1 cellular context compared by ENCODE assay signal in the genomic region with DNA sequence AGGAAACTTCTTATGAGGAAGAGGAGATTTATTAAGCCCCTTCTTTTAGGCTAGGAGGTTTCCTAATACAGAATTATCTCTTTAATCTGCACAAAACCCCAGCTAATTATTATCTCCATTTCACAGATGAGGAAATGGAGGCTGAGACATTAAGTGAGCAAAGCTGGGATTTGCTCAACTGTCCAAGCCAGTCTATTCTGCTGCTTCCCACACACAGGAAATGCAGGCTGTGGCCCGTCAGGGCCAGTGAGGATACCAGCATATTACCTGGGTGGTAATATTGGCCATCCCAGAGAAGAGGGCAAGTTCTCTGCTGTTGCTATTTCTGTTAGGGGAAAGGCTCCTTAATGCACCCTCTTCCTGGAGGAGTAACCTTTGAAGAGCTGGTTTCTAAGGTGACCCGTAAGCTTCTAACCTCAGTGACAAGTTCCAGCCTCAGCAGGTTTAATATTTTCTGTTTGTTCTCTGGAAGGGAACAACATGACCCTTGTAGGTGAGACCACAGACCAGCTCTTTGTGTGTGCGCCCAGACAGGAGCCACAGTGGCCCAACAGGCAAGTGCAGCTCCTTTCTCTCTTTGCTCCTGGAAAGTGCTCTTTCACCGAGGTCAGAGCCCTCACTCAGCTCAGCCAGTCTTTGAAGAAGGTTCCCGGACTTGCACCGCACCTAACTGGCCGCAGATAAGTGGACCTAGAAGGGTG.
TF ChIP-seq lines count a peak whose summit lies in the region.

No MANE protein-coding gene starts in this region.

TF ChIP-seq in HepG2, 621 proteins besides CTCF, POLR2A, EP300 and RAD21 (continued from another document):
- TF ChIP-seq FIP1L1 (IDR thresholded peaks at IDR 0.05; ENCODE audit: borderline replicate concordance, insufficient read depth, low read depth, low read length): no peak
- TF ChIP-seq ZNF205 (CRISPR knock-in tag; IDR thresholded peaks at IDR 0.05): peak; percentile 98
- TF ChIP-seq, protein P1, sequence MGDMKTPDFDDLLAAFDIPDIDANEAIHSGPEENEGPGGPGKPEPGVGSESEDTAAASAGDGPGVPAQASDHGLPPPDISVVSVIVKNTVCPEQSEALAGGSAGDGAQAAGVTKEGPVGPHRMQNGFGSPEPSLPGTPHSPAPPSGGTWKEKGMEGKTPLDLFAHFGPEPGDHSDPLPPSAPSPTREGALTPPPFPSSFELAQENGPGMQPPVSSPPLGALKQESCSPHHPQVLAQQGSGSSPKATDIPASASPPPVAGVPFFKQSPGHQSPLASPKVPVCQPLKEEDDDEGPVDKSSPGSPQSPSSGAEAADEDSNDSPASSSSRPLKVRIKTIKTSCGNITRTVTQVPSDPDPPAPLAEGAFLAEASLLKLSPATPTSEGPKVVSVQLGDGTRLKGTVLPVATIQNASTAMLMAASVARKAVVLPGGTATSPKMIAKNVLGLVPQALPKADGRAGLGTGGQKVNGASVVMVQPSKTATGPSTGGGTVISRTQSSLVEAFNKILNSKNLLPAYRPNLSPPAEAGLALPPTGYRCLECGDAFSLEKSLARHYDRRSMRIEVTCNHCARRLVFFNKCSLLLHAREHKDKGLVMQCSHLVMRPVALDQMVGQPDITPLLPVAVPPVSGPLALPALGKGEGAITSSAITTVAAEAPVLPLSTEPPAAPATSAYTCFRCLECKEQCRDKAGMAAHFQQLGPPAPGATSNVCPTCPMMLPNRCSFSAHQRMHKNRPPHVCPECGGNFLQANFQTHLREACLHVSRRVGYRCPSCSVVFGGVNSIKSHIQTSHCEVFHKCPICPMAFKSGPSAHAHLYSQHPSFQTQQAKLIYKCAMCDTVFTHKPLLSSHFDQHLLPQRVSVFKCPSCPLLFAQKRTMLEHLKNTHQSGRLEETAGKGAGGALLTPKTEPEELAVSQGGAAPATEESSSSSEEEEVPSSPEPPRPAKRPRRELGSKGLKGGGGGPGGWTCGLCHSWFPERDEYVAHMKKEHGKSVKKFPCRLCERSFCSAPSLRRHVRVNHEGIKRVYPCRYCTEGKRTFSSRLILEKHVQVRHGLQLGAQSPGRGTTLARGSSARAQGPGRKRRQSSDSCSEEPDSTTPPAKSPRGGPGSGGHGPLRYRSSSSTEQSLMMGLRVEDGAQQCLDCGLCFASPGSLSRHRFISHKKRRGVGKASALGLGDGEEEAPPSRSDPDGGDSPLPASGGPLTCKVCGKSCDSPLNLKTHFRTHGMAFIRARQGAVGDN (CRISPR knock-in tag; IDR thresholded peaks at IDR 0.05): 0 out of 2 replicates have a peak, but pooled peaks have one; percentile 19
- 0 out of 2 replicates have a peak, but pooled peaks have one; percentile 19 for TF ChIP-seq ZNF317 (CRISPR knock-in tag; IDR thresholded peaks at IDR 0.05)
- no peak for TF ChIP-seq SPEN (CRISPR knock-in tag; IDR thresholded peaks at IDR 0.05; ENCODE audit: low read depth)
- TF ChIP-seq, protein P2, sequence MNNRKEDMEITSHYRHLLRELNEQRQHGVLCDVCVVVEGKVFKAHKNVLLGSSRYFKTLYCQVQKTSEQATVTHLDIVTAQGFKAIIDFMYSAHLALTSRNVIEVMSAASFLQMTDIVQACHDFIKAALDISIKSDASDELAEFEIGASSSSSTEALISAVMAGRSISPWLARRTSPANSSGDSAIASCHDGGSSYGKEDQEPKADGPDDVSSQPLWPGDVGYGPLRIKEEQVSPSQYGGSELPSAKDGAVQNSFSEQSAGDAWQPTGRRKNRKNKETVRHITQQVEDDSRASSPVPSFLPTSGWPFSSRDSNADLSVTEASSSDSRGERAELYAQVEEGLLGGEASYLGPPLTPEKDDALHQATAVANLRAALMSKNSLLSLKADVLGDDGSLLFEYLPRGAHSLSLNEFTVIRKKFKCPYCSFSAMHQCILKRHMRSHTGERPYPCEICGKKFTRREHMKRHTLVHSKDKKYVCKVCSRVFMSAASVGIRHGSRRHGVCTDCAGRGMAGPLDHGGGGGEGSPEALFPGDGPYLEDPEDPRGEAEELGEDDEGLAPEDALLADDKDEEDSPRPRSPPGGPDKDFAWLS (CRISPR knock-in tag; IDR thresholded peaks at IDR 0.05; ENCODE audit: borderline replicate concordance): no peak
- 0 out of 2 replicates have a peak, but pooled peaks have one; percentile 12 for TF ChIP-seq NR2F6 (IDR thresholded peaks at IDR 0.05)
- no peak for TF ChIP-seq NR2F6 (CRISPR knock-in tag; IDR thresholded peaks at IDR 0.05)
- no peak for TF ChIP-seq NFATC3 (CRISPR knock-in tag; IDR thresholded peaks at IDR 0.05)
- TF ChIP-seq, protein P3, sequence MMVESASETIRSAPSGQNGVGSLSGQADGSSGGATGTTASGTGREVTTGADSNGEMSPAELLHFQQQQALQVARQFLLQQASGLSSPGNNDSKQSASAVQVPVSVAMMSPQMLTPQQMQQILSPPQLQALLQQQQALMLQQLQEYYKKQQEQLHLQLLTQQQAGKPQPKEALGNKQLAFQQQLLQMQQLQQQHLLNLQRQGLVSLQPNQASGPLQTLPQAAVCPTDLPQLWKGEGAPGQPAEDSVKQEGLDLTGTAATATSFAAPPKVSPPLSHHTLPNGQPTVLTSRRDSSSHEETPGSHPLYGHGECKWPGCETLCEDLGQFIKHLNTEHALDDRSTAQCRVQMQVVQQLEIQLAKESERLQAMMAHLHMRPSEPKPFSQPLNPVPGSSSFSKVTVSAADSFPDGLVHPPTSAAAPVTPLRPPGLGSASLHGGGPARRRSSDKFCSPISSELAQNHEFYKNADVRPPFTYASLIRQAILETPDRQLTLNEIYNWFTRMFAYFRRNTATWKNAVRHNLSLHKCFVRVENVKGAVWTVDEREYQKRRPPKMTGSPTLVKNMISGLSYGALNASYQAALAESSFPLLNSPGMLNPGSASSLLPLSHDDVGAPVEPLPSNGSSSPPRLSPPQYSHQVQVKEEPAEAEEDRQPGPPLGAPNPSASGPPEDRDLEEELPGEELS (CRISPR knock-in tag; IDR thresholded peaks at IDR 0.05): peak; percentile 24; the same call in 1 of the 2 replicates
- TF ChIP-seq, protein P4, sequence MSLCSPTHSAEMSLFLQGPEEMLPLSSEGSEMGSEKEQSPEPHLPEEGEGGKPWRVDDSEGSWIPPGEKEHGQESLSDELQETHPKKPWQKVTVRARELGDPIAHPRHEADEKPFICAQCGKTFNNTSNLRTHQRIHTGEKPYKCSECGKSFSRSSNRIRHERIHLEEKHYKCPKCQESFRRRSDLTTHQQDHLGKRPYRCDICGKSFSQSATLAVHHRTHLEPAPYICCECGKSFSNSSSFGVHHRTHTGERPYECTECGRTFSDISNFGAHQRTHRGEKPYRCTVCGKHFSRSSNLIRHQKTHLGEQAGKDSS (CRISPR knock-in tag; IDR thresholded peaks at IDR 0.05; ENCODE audit: borderline replicate concordance, low read depth): peak; percentile 99
- TF ChIP-seq ZNF629 (CRISPR knock-in tag; conservative IDR thresholded peaks at IDR 0.05): peak; percentile 83
TF ChIP-seq in HepG2: peak in this region for 14.
